Comparison of ENCODE assay signal across 15 cellular contexts in genomic region chr6:90401933-90402830, GRCh38.
DNase-seq lines count a peak whose midpoint lies in the region; ATAC-seq and TF ChIP-seq lines count a peak whose summit lies in the region.
"Had no signal": no experiment of that assay in that cellular context is flagged by ENCODE, and none has a peak within 500 bp of the region (broad histone marks: within the 10 kb centered on the region; RNA-seq: fewer than 3 reads in every experiment).

No MANE protein-coding gene starts in this region.

- no peak overlapping the region for H3K4me2 ChIP-seq in HCT116 (ENCODE audit: low read length)

- H3K36me3 ChIP-seq in HCT116 (ENCODE audit: control insufficient read depth in 1 of 2, insufficient read depth in 2 of 2, low read length in 2 of 2) = no peaks in the 10 kb centered on the region

- no peaks in the 10 kb centered on the region for H4K20me1 ChIP-seq in HCT116 (ENCODE audit: insufficient read depth)

- no peaks in the 10 kb centered on the region for H3K36me3 Mint-ChIP-seq in naive thymus-derived CD8-positive, alpha-beta T cell

- H3K9me3 ChIP-seq in HCT116 (ENCODE audit: control insufficient read depth in 1 of 2, insufficient read depth in 1 of 2, low read depth in 1 of 2, low read length in 2 of 2) = no peaks in the 10 kb centered on the region
- H3K9me3 ChIP-seq: Caco-2 had no signal

- H3K27me3 Mint-ChIP-seq in naive thymus-derived CD8-positive, alpha-beta T cell = no peaks in the 10 kb centered on the region

- H3K27ac ChIP-seq in HCT116 (ENCODE audit: low read depth, low read length) = no peak overlapping the region
- H3K27ac ChIP-seq: GM23248 had no signal

- peaks cover 4 to 17% of the 10 kb centered on the region in 2 experiments; a peak in 3 of 4 replicates for H3K4me1 ChIP-seq in HCT116 (ENCODE audit: control insufficient read depth in 1 of 2, insufficient read depth in 2 of 2, low read length in 2 of 2)
- H3K4me1 ChIP-seq: Caco-2 had no signal

- H3K9ac ChIP-seq in HCT116 (ENCODE audit: low read length) = no peak overlapping the region
- H3K9ac ChIP-seq: GM23248 had no signal

- no peaks in the 10 kb centered on the region for H3K9me2 ChIP-seq in HCT116 (ENCODE audit: insufficient read depth)

- no TSS peak for BruUV-seq in HCT116 (replicated peaks; lab: Mats Ljungman, UMichigan)

- peak overlapping the region; percentile 73 to 93 (median 82) for H3K27ac Mint-ChIP-seq in naive thymus-derived CD8-positive, alpha-beta T cell

- peak overlapping the region; percentile 26 for H2AFZ ChIP-seq in HCT116 (ENCODE audit: low read depth, low read length, poor library complexity, severe bottlenecking)
- H2AFZ ChIP-seq: GM23248 had no signal

- ATAC-seq in HCT116 (no peak), omental fat pad (ENCODE audit: low FRiP score) (no peak), HG02763 (IDR thresholded peaks at IDR 0.05; ENCODE audit: unreplicated experiment) (no peak), GM18502 (IDR thresholded peaks at IDR 0.05; ENCODE audit: poor library complexity, unreplicated experiment) (no peak)
- ATAC-seq in naive thymus-derived CD8-positive, alpha-beta T cell = peak; percentile 62 to 67
- ATAC-seq: esophagus mucosa had no signal

- no peak for TF ChIP-seq CTCF in HCT116 (IDR thresholded peaks at IDR 0.05 in 2 of 3, conservative IDR thresholded peaks at IDR 0.05 in 1 of 3; ENCODE audit: borderline replicate concordance in 1 of 3, insufficient read depth in 1 of 3, low read depth in 2 of 3, low read length in 2 of 3)
- TF ChIP-seq CTCF in omental fat pad (IDR thresholded peaks at IDR 0.05) = no peak

- POLR2A ChIA-PET in HCT116 (lab: Charles Lee) = no interaction called here
- POLR2A ChIA-PET in naive thymus-derived CD8-positive, alpha-beta T cell (lab: Charles Lee) = interaction anchor here (0.6 to 4.3 kb wide), 9 partner anchors 9 to 320 kb away, joined by 3 to 37 read pairs (median 4); partner anchors contain the start of gene BACH2

- H3K4me1 Mint-ChIP-seq in naive thymus-derived CD8-positive, alpha-beta T cell = peaks cover 33 to 74% (median 56%) of the 10 kb centered on the region in 4 donors

- no peak for TF ChIP-seq POLR2A in HCT116 (IDR thresholded peaks at IDR 0.05; ENCODE audit: borderline replicate concordance, extremely low read depth, insufficient read depth, insufficient read length)

- DNase-seq in HCT116 (ENCODE audit: low read depth, low spot score) (no peak), omental fat pad (ENCODE audit: low spot score) (no peak), NCI-H1048 (lab: John Stamatoyannopoulos, UW) (no peak)
- DNase-seq in activated effector memory CD4-positive, alpha-beta T cell treated with Interleukin-2 at 50 U/mL for 16 hours = peak; percentile 31
- DNase-seq in naive thymus-derived CD8-positive, alpha-beta T cell = peak in 6 of 10 donors; percentile 13 to 57 (median 30)
- DNase-seq: Caco-2, cerebellar nuclear complex, GM23248, KG1, NCI-H2029, retina had no signal

- RAD21 ChIA-PET in HCT116 (lab: Charles Lee; ENCODE audit: low non-redundant PET in 1 of 2, low total read pairs in 2 of 2, uncharacterized antibody in 2 of 2, unreplicated experiment in 2 of 2) = no interaction called here

- no peaks in the 10 kb centered on the region for H3K27me3 ChIP-seq in HCT116 (ENCODE audit: insufficient read depth, low read length)

- no peak for TF ChIP-seq RAD21 in HCT116 (IDR thresholded peaks at IDR 0.05; ENCODE audit: low read depth)

- intact Hi-C loops in HCT116 (cut with micrococcal nuclease) = no loop called here

- no peaks in the 10 kb centered on the region for H3K9me3 Mint-ChIP-seq in naive thymus-derived CD8-positive, alpha-beta T cell

- H3K79me2 ChIP-seq in HCT116 (ENCODE audit: insufficient read depth, low read length) = no peaks in the 10 kb centered on the region

- CTCF ChIA-PET in HCT116 (lab: Charles Lee) = interaction anchor here (0.6 kb wide), 1 partner anchor 9 kb away, joined by 3 read pairs; no protein-coding TSS in a partner anchor

- no peak overlapping the region for H3K4me3 ChIP-seq in HCT116 (replicated peaks in 1 of 2; ENCODE audit: low read depth in 1 of 2, low read length in 2 of 2)
- H3K4me3 ChIP-seq: GM23248 had no signal

- peak overlapping the region in 9 of 10 donors; percentile 53 to 75 (median 66) for H3K4me3 Mint-ChIP-seq in naive thymus-derived CD8-positive, alpha-beta T cell

TF ChIP-seq in HCT116, 20 proteins besides CTCF, POLR2A, EP300 and RAD21:
- TF ChIP-seq ELF1 (IDR thresholded peaks at IDR 0.05; ENCODE audit: borderline replicate concordance, low read depth) (no peak), ZFX (IDR thresholded peaks at IDR 0.05) (no peak), ZBTB33 (IDR thresholded peaks at IDR 0.05; ENCODE audit: extremely low read depth, insufficient replicate concordance, low read length) (no peak), SP1 (IDR thresholded peaks at IDR 0.05; ENCODE audit: low read depth) (no peak), MAX (IDR thresholded peaks at IDR 0.05) (no peak), EZH2 (IDR thresholded peaks at IDR 0.05) (no peak), FOSL1 (IDR thresholded peaks at IDR 0.05; ENCODE audit: low read depth) (no peak), TCF7L2 (IDR thresholded peaks at IDR 0.05; ENCODE audit: borderline replicate concordance, extremely low read depth, insufficient read depth, insufficient read length) (no peak)

TF ChIP-seq in PFSK-1, 5 proteins besides CTCF, POLR2A, EP300 and RAD21:
- TF ChIP-seq POLR2AphosphoS5 (IDR thresholded peaks at IDR 0.05; ENCODE audit: low read depth, low read length) = no peak; the same call in 1 of the 2 replicates
- TF ChIP-seq FOXP2 (optimal IDR thresholded peaks at IDR 0.05; ENCODE audit: borderline replicate concordance, extremely low read depth, extremely low read length, insufficient read depth) = no peak
- no peak for TF ChIP-seq TAF1 (IDR thresholded peaks at IDR 0.05; ENCODE audit: borderline replicate concordance, insufficient read depth, low read length)
- peak; percentile 52; the same call in 1 of the 2 replicates for TF ChIP-seq SIN3A (IDR thresholded peaks at IDR 0.05; ENCODE audit: borderline replicate concordance, insufficient read depth, low read length)
- TF ChIP-seq REST (IDR thresholded peaks at IDR 0.05; ENCODE audit: insufficient read depth in 1 of 2, low read depth in 2 of 2, low read length in 2 of 2) = 0 out of 4 replicates have a peak, but pooled peaks of 1 of the 2 experiments have one; percentile 1

Comparison
In these comparisons a context has a peak if more than half of its experiments do, and no peak if none do; other contexts are left out.
1. ATAC-seq: peak in naive thymus-derived CD8-positive, alpha-beta T cell (2 of 2); none in HCT116 (single experiment), omental fat pad (single experiment), HG02763 (single experiment) and GM18502 (single experiment).
2. DNase-seq: peak in activated effector memory CD4-positive, alpha-beta T cell treated with Interleukin-2 at 50 U/mL for 16 hours (single experiment) and naive thymus-derived CD8-positive, alpha-beta T cell (6 of 10); none in HCT116 (single experiment), omental fat pad (single experiment) and NCI-H1048 (single experiment).